22 cellular contexts compared by ENCODE assay signal in genomic region chr11:31555938-31556337, GRCh38. TPM values are rescaled to one million over a fixed set of nuclear protein-coding genes. Genes with fewer than 3 reads are reported as not detected.
DNase-seq lines count a peak whose midpoint lies in the region; ATAC-seq and TF ChIP-seq lines count a peak whose summit lies in the region.
"Had no signal": no experiment of that assay in that cellular context is flagged by ENCODE, and none has a peak within 500 bp of the region (broad histone marks: within the 10 kb centered on the region; RNA-seq: fewer than 3 reads in every experiment).

No MANE protein-coding gene starts in this region.

- no peaks in the 10 kb centered on the region for H3K36me3 ChIP-seq in neural cell (ENCODE audit: insufficient read depth, low read length)
- H3K36me3 ChIP-seq in left lung = no peaks in the 10 kb centered on the region
- H3K36me3 ChIP-seq: BE2C had no signal

- H3K79me2 ChIP-seq in neural cell (replicated peaks; ENCODE audit: insufficient read depth, low read length) = no peaks in the 10 kb centered on the region

- peak; percentile 35 for DNase-seq in NCI-H2227 treated with DMSO at 0.1 percent for 48 hours (lab: John Stamatoyannopoulos, UW)
- no peak for DNase-seq in sciatic nerve (ENCODE audit: low spot score)
- no peak for DNase-seq in left lung
- DNase-seq: 8988T; ACHN; BE2C; C1 segment of cervical spinal cord; CD4-positive, alpha-beta memory T cell; CD4-positive, CD25-positive, alpha-beta regulatory T cell; CD8-positive, alpha-beta memory T cell; COR-L47; DMS 273 treated with DMSO at 0.1 percent for 48 hours; DMS153; DMS53; DMS79; DND-41; EL; GDM1 had no signal

- ATAC-seq in sciatic nerve (no peak), left lung (no peak), HG02798 (IDR thresholded peaks at IDR 0.05; ENCODE audit: poor library complexity, unreplicated experiment) (no peak)
- ATAC-seq: GM12878 had no signal

- H3K4me2 ChIP-seq in neural cell (ENCODE audit: low read length) = peak overlapping the region; percentile 76
- H3K4me2 ChIP-seq: BLaER1 had no signal

- H3K9me3 ChIP-seq in neural cell (ENCODE audit: low read length) (peaks cover 4% of the 10 kb centered on the region), left lung (no peaks in the 10 kb centered on the region)
- H3K9me3 ChIP-seq: BE2C, BLaER1 had no signal

- no peaks in the 10 kb centered on the region for H3K4me1 ChIP-seq in left lung
- H3K4me1 ChIP-seq: BE2C had no signal

- no peaks in the 10 kb centered on the region for H3F3A ChIP-seq in neural cell (ENCODE audit: insufficient read depth, low read length, poor library complexity, severe bottlenecking)

- H3K27ac ChIP-seq in neural cell (ENCODE audit: low read length) (peak overlapping the region; percentile 83), left lung (no peak overlapping the region)
- H3K27ac ChIP-seq: BLaER1 had no signal

- TF ChIP-seq CTCF in neural cell (IDR thresholded peaks at IDR 0.05; ENCODE audit: poor library complexity, severe bottlenecking) (no peak), left lung (IDR thresholded peaks at IDR 0.05) (no peak)

- no peak overlapping the region for H2AFZ ChIP-seq in neural cell (ENCODE audit: low read depth, low read length)

- H3K27me3 ChIP-seq in neural cell (ENCODE audit: insufficient read depth, low read depth, low read length) = no peaks in the 10 kb centered on the region
- no peaks in the 10 kb centered on the region for H3K27me3 ChIP-seq in left lung
- H3K27me3 ChIP-seq: BE2C, BLaER1 had no signal

- H4K20me1 ChIP-seq in neural cell (ENCODE audit: insufficient read depth) = no peaks in the 10 kb centered on the region
- H4K20me1 ChIP-seq: BLaER1 had no signal

- H3K4me3 ChIP-seq in neural cell (ENCODE audit: low read length) = peak overlapping the region; percentile 39
- H3K4me3 ChIP-seq in left lung = no peak overlapping the region
- H3K4me3 ChIP-seq: BLaER1, GM12878 had no signal

- TF ChIP-seq RAD21 in neural cell (conservative IDR thresholded peaks at IDR 0.05) = no peak

- H3K9ac ChIP-seq in neural cell (ENCODE audit: low read length) = peak overlapping the region; percentile 14
- H3K9ac ChIP-seq: BLaER1 had no signal

- no peaks in the 10 kb centered on the region for H3K9me2 ChIP-seq in neural cell (ENCODE audit: insufficient read depth, low read length)

- intact Hi-C loops in sciatic nerve (cut with DNase I) = no loop called here
- intact Hi-C loops in left lung (cut with DNase I) = no loop called here

- TF ChIP-seq EP300 in neural cell (conservative IDR thresholded peaks at IDR 0.05; ENCODE audit: poor library complexity, severe bottlenecking) = peak; percentile 64

TF ChIP-seq in neural cell, 6 proteins besides CTCF, POLR2A, EP300 and RAD21:
- peak; percentile 54 for TF ChIP-seq POLR2AphosphoS5 (IDR thresholded peaks at IDR 0.05)
- TF ChIP-seq EZH2 (IDR thresholded peaks at IDR 0.05; ENCODE audit: borderline replicate concordance, insufficient read depth, low read length, poor library complexity, severe bottlenecking) = no peak

RNA-seq across cellular contexts. Expression of gene ELP4, which starts 46.4 kb away (rescaled TPM):
- polyA plus RNA-seq in neural cell = 21.6 and 30.4 TPM in 2 replicates
- 72.6 and 74.2 TPM in 2 replicates for polyA minus RNA-seq in neural cell
- total RNA-seq in sciatic nerve (18.1 TPM), left lung (10 to 100 TPM; 15.5 to 17.2 TPM)

RNA-seq across cellular contexts. Expression of gene IMMP1L, which starts 46.5 kb away (rescaled TPM):
- polyA plus RNA-seq in neural cell = 283 and 386 TPM in 2 replicates
- 48.2 and 65.2 TPM in 2 replicates for polyA minus RNA-seq in neural cell
- 18.8 TPM for total RNA-seq in sciatic nerve
- total RNA-seq in left lung = 10 to 100 TPM; 15.8 to 23.6 TPM
